Comparison of ENCODE assay signal across 28 cellular contexts in the genomic region with DNA sequence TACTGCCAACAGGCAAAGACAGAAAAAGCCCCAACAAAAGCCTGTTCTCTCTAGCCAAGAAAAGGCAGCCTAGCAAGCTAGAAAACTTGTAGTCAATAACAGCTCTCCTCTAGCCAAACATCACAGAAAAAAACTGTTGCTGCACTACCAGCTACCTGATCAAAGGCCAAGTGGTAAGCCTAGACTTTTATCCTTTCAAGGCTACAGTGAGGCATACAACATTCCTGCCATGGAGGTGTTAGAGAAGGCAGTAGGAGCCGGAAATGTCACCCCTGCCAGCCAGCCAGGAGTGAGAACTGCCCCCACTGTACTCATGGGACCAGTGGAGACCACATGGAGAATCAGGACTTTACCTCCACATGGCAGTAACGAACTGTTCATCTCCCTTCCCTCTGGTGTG.
"Had no signal": no experiment of that assay in that cellular context is flagged by ENCODE, and none has a peak within 500 bp of the region (broad histone marks: within the 10 kb centered on the region; RNA-seq: fewer than 3 reads in every experiment).

No MANE protein-coding gene starts in this region.

- H3K4me1 ChIP-seq: ascending aorta, body of pancreas had no signal

- H3K27ac Mint-ChIP-seq: activated CD4-positive, alpha-beta T cell treated with anti-CD3 and anti-CD28 coated beads, Interleukin-2, amount 10 ng/mL, durations not matched to agents 24 days and 14 days; activated CD8-positive, alpha-beta memory T cell treated with anti-CD3 and anti-CD28 coated beads, Interleukin-2, amount 10 ng/mL, durations not matched to agents 7 days and 5 days; activated naive CD4-positive, alpha-beta T cell treated with anti-CD3 and anti-CD28 coated beads, Interleukin-2, amount 50 U/mL, for 72 hours; activated naive CD8-positive, alpha-beta T cell treated with anti-CD3 and anti-CD28 coated beads, Interleukin-2, amount 50 U/mL, for 24 hours; activated T-cell treated with anti-CD3 and anti-CD28 coated beads, Interleukin-2, amount 50 U/mL, for 24 hours; activated T-helper 1 cell treated with anti-CD3 and anti-CD28 coated beads, Interleukin-12 subunit alpha, Interleukin-12 subunit beta, Interleukin-2, Interleukin-4 antibody, amounts not matched to agents 30 ng/mL and 10 ng/mL and 1 ng/mL, durations not matched to agents 14 hours and 24 hours and 36 hours; T-helper 17 cell; WTC11 had no signal

- ATAC-seq: activated CD8-positive, alpha-beta memory T cell treated with anti-CD3 and anti-CD28 coated beads, Interleukin-2, amount 10 ng/mL, durations not matched to agents 7 days and 5 days; activated naive CD4-positive, alpha-beta T cell treated with anti-CD3 and anti-CD28 coated beads, Interleukin-2, amount 50 U/mL, for 72 hours; activated naive CD8-positive, alpha-beta T cell treated with anti-CD3 and anti-CD28 coated beads, Interleukin-2, amount 50 U/mL, for 24 hours; body of pancreas; PC-3; T-helper 17 cell; WTC11 had no signal

- H3K4me1 Mint-ChIP-seq: activated CD4-positive, alpha-beta T cell treated with anti-CD3 and anti-CD28 coated beads, Interleukin-2, amount 10 ng/mL, durations not matched to agents 24 days and 14 days; activated CD8-positive, alpha-beta memory T cell treated with anti-CD3 and anti-CD28 coated beads, Interleukin-2, amount 10 ng/mL, durations not matched to agents 7 days and 5 days; activated naive CD8-positive, alpha-beta T cell treated with anti-CD3 and anti-CD28 coated beads, Interleukin-2, amount 50 U/mL, for 24 hours had no signal

- H3K27me3 Mint-ChIP-seq: activated CD4-positive, alpha-beta T cell treated with anti-CD3 and anti-CD28 coated beads, Interleukin-2, amount 10 ng/mL, durations not matched to agents 24 days and 14 days; activated CD8-positive, alpha-beta memory T cell treated with anti-CD3 and anti-CD28 coated beads, Interleukin-2, amount 10 ng/mL, durations not matched to agents 7 days and 5 days; activated naive CD8-positive, alpha-beta T cell treated with anti-CD3 and anti-CD28 coated beads, Interleukin-2, amount 50 U/mL, for 24 hours; activated T-cell treated with anti-CD3 and anti-CD28 coated beads, Interleukin-2, amount 50 U/mL, for 24 hours; T-helper 17 cell had no signal

- H3K9me3 Mint-ChIP-seq: activated CD4-positive, alpha-beta T cell treated with anti-CD3 and anti-CD28 coated beads, Interleukin-2, amount 10 ng/mL, durations not matched to agents 24 days and 14 days; activated naive CD4-positive, alpha-beta T cell treated with anti-CD3 and anti-CD28 coated beads, Interleukin-2, amount 50 U/mL, for 72 hours; activated naive CD8-positive, alpha-beta T cell treated with anti-CD3 and anti-CD28 coated beads, Interleukin-2, amount 50 U/mL, for 24 hours; activated T-cell treated with anti-CD3 and anti-CD28 coated beads, Interleukin-2, amount 50 U/mL, for 24 hours; activated T-helper 1 cell treated with anti-CD3 and anti-CD28 coated beads, Interleukin-12 subunit alpha, Interleukin-12 subunit beta, Interleukin-2, Interleukin-4 antibody, amounts not matched to agents 30 ng/mL and 10 ng/mL and 1 ng/mL, durations not matched to agents 14 hours and 24 hours and 36 hours had no signal

- H3K36me3 Mint-ChIP-seq: WTC11 had no signal

- H3K4me3 Mint-ChIP-seq: activated CD4-positive, alpha-beta T cell treated with anti-CD3 and anti-CD28 coated beads, Interleukin-2, amount 10 ng/mL, durations not matched to agents 24 days and 14 days; activated CD8-positive, alpha-beta memory T cell treated with anti-CD3 and anti-CD28 coated beads, Interleukin-2, amount 10 ng/mL, durations not matched to agents 7 days and 5 days; activated naive CD8-positive, alpha-beta T cell treated with anti-CD3 and anti-CD28 coated beads, Interleukin-2, amount 50 U/mL, for 24 hours; activated T-cell treated with anti-CD3 and anti-CD28 coated beads, Interleukin-2, amount 50 U/mL, for 24 hours; activated T-helper 1 cell treated with anti-CD3 and anti-CD28 coated beads, Interleukin-12 subunit alpha, Interleukin-12 subunit beta, Interleukin-2, Interleukin-4 antibody, amounts not matched to agents 30 ng/mL and 10 ng/mL and 1 ng/mL, durations not matched to agents 14 hours and 24 hours and 36 hours; T-helper 17 cell; WTC11 had no signal

- H3K27ac ChIP-seq: ascending aorta, body of pancreas had no signal

- H3K9me3 ChIP-seq: ascending aorta, body of pancreas had no signal

- H3K4me3 ChIP-seq: ascending aorta, body of pancreas had no signal

- H3K27me3 ChIP-seq: ascending aorta, body of pancreas had no signal

- H3K36me3 ChIP-seq: ascending aorta had no signal

- DNase-seq: activated CD4-positive, alpha-beta T cell treated with anti-CD3 and anti-CD28 coated beads for 1 hour; activated CD4-positive, alpha-beta T cell treated with anti-CD3 and anti-CD28 coated beads, Interleukin-2, amount 10 ng/mL, durations not matched to agents 24 days and 14 days; activated CD4-positive, alpha-beta T cell treated with anti-CD3 and anti-CD28 coated beads, Interleukin-2, amount 50 U/mL, for 48 hours; activated CD8-positive, alpha-beta memory T cell treated with anti-CD3 and anti-CD28 coated beads, Interleukin-2, amount 10 ng/mL, durations not matched to agents 7 days and 5 days; activated effector memory CD4-positive, alpha-beta T cell treated with Interleukin-2 at 50 U/mL for 16 hours; activated naive CD4-positive, alpha-beta T cell; activated naive CD8-positive, alpha-beta T cell treated with anti-CD3 and anti-CD28 coated beads, Interleukin-2, amount 50 U/mL, for 24 hours; activated T-cell treated with anti-CD3 and anti-CD28 coated beads, Interleukin-2, amount 50 U/mL, for 24 hours; amniotic stem cell; body of pancreas; central memory CD4-positive, alpha-beta T cell; KG1; NCI-H1092; NCI-H1417; NCI-H1930; NCI-H345; NCI-H510A; NCI-H526 treated with DMSO at 0.1 percent for 48 hours; NCI-H82; NK-92 treated with Interleukin-12 subunit alpha and Interleukin-12 subunit beta, amount 100 ng/mL, for 24 hours; PC-3; SHP77 treated with DMSO at 0.1 percent for 48 hours; T-helper 17 cell; T-helper 9 cell had no signal
